In the genomic region with DNA sequence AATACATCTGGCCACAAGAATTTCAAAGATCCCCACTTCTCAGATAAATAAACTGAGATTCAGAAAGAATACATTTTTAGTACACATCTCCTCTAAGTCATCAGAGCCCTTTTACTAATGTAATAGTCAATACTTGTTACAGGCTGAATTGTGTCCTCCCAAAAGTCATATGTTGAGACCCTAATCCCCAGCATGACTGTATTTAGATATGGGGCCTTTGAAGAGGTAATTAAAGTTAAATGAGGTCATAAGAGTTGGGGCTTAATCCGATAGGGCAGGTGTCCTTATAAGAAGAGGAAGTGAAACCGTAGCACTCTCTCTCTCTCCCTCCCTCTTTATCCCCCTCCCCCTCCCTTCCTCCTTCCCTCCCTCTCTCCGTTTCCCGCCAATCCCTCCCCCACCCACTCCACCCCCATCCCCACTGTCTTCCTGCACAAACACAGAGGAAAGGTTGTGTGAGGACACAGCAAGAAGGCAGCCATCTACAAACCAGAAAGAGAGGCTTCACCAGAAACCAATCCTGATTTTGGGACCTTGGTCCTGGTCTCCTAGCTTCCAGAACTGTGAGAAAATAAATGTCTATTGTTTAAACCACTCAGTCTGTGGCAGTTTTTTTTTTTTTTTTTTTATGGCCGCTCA, we compare ENCODE assay signal across 8 cellular contexts.
DNase-seq lines count a peak whose midpoint lies in the region; ATAC-seq and TF ChIP-seq lines count a peak whose summit lies in the region.

No MANE protein-coding gene starts in this region.

- peak; percentile 64 for ATAC-seq in activated CD8-positive, alpha-beta T cell treated with anti-CD3 and anti-CD28 coated beads for 36 hours
- no peak for ATAC-seq in activated CD8-positive, alpha-beta T cell treated with anti-CD3 and anti-CD28 coated beads, Interleukin-2, amount 10 ng/mL, durations not matched to agents 7 days and 5 days
- ATAC-seq in HG03378 (IDR thresholded peaks at IDR 0.05; ENCODE audit: unreplicated experiment) (peak; percentile 88), HG03025 (IDR thresholded peaks at IDR 0.05; ENCODE audit: low FRiP score, unreplicated experiment) (no peak)

- no peaks in the 10 kb centered on the region for H3K27me3 Mint-ChIP-seq in activated CD8-positive, alpha-beta T cell treated with anti-CD3 and anti-CD28 coated beads for 36 hours
- no peaks in the 10 kb centered on the region for H3K27me3 Mint-ChIP-seq in activated CD8-positive, alpha-beta T cell treated with anti-CD3 and anti-CD28 coated beads, Interleukin-2, amount 10 ng/mL, durations not matched to agents 7 days and 5 days (ENCODE audit: low read depth)
- no peaks in the 10 kb centered on the region for H3K27me3 Mint-ChIP-seq in T-helper 2 cell treated with Interferon-gamma antibody and Interleukin-4, amounts not matched to agents 5 μg/mL and 100 μg/mL, for 36 hours (ENCODE audit: low read depth)

- intact Hi-C loops in activated CD8-positive, alpha-beta T cell treated with anti-CD3 and anti-CD28 coated beads for 36 hours (cut with micrococcal nuclease) = no loop called here

- CTCF ChIA-PET in activated CD8-positive, alpha-beta T cell treated with anti-CD3 and anti-CD28 coated beads for 36 hours (lab: Charles Lee) = interaction anchor here (0.6 kb wide), 1 partner anchor 54 kb away, joined by 3 read pairs; no protein-coding TSS in a partner anchor
- CTCF ChIA-PET in activated CD8-positive, alpha-beta T cell treated with anti-CD3 and anti-CD28 coated beads, Interleukin-2, amount 10 ng/mL, durations not matched to agents 7 days and 5 days (lab: Charles Lee) = no interaction called here

- no peak overlapping the region for H3K4me3 Mint-ChIP-seq in activated CD8-positive, alpha-beta T cell treated with anti-CD3 and anti-CD28 coated beads for 36 hours
- no peak overlapping the region for H3K4me3 Mint-ChIP-seq in activated CD8-positive, alpha-beta T cell treated with anti-CD3 and anti-CD28 coated beads, Interleukin-2, amount 10 ng/mL, durations not matched to agents 7 days and 5 days
- no peak overlapping the region for H3K4me3 Mint-ChIP-seq in T-helper 2 cell treated with Interferon-gamma antibody and Interleukin-4, amounts not matched to agents 5 μg/mL and 100 μg/mL, for 36 hours

- peak overlapping the region; percentile 52 for H3K27ac Mint-ChIP-seq in activated CD8-positive, alpha-beta T cell treated with anti-CD3 and anti-CD28 coated beads for 36 hours
- H3K27ac Mint-ChIP-seq in activated CD8-positive, alpha-beta T cell treated with anti-CD3 and anti-CD28 coated beads, Interleukin-2, amount 10 ng/mL, durations not matched to agents 7 days and 5 days = no peak overlapping the region
- no peak overlapping the region for H3K27ac Mint-ChIP-seq in T-helper 2 cell treated with Interferon-gamma antibody and Interleukin-4, amounts not matched to agents 5 μg/mL and 100 μg/mL, for 36 hours

- no peak for TF ChIP-seq CTCF in activated CD8-positive, alpha-beta T cell treated with anti-CD3 and anti-CD28 coated beads for 36 hours (IDR thresholded peaks at IDR 0.05)

- no peaks in the 10 kb centered on the region for H3K36me3 Mint-ChIP-seq in activated CD8-positive, alpha-beta T cell treated with anti-CD3 and anti-CD28 coated beads for 36 hours (ENCODE audit: low read depth)
- H3K36me3 Mint-ChIP-seq in activated CD8-positive, alpha-beta T cell treated with anti-CD3 and anti-CD28 coated beads, Interleukin-2, amount 10 ng/mL, durations not matched to agents 7 days and 5 days (ENCODE audit: low read depth) = no peaks in the 10 kb centered on the region
- H3K36me3 Mint-ChIP-seq in T-helper 2 cell treated with Interferon-gamma antibody and Interleukin-4, amounts not matched to agents 5 μg/mL and 100 μg/mL, for 36 hours (ENCODE audit: low read depth) = no peaks in the 10 kb centered on the region

- H3K4me1 Mint-ChIP-seq in activated CD8-positive, alpha-beta T cell treated with anti-CD3 and anti-CD28 coated beads for 36 hours (ENCODE audit: low read depth) = peaks cover 14% of the 10 kb centered on the region
- peaks cover 5% of the 10 kb centered on the region for H3K4me1 Mint-ChIP-seq in activated CD8-positive, alpha-beta T cell treated with anti-CD3 and anti-CD28 coated beads, Interleukin-2, amount 10 ng/mL, durations not matched to agents 7 days and 5 days (ENCODE audit: low read depth)
- peaks cover 10% of the 10 kb centered on the region for H3K4me1 Mint-ChIP-seq in T-helper 2 cell treated with Interferon-gamma antibody and Interleukin-4, amounts not matched to agents 5 μg/mL and 100 μg/mL, for 36 hours (ENCODE audit: low read depth)

- POLR2A ChIA-PET in activated CD8-positive, alpha-beta T cell treated with anti-CD3 and anti-CD28 coated beads for 36 hours (lab: Charles Lee) = no interaction called here
- POLR2A ChIA-PET in activated CD8-positive, alpha-beta T cell treated with anti-CD3 and anti-CD28 coated beads, Interleukin-2, amount 10 ng/mL, durations not matched to agents 7 days and 5 days (lab: Charles Lee) = no interaction called here

- no peak for DNase-seq in activated CD8-positive, alpha-beta T cell treated with anti-CD3 and anti-CD28 coated beads for 36 hours
- no peak for DNase-seq in activated CD8-positive, alpha-beta T cell treated with anti-CD3 and anti-CD28 coated beads, Interleukin-2, amount 10 ng/mL, durations not matched to agents 7 days and 5 days
- DNase-seq in NCI-H82 treated with DMSO at 0.1 percent for 48 hours (lab: John Stamatoyannopoulos, UW; ENCODE audit: unreplicated experiment) (peak; percentile 90), putamen (ENCODE audit: low spot score) (peak; percentile 47), OCI-M2 (lab: John Stamatoyannopoulos, UW; ENCODE audit: unreplicated experiment) (no peak)
- no peak for DNase-seq in T-helper 2 cell treated with Interferon-gamma antibody and Interleukin-4, amounts not matched to agents 5 μg/mL and 100 μg/mL, for 36 hours (ENCODE audit: low spot score)

- peaks cover 4% of the 10 kb centered on the region for H3K9me3 Mint-ChIP-seq in activated CD8-positive, alpha-beta T cell treated with anti-CD3 and anti-CD28 coated beads for 36 hours
- peaks cover 6% of the 10 kb centered on the region for H3K9me3 Mint-ChIP-seq in activated CD8-positive, alpha-beta T cell treated with anti-CD3 and anti-CD28 coated beads, Interleukin-2, amount 10 ng/mL, durations not matched to agents 7 days and 5 days (ENCODE audit: insufficient read depth)
- H3K9me3 Mint-ChIP-seq in T-helper 2 cell treated with Interferon-gamma antibody and Interleukin-4, amounts not matched to agents 5 μg/mL and 100 μg/mL, for 36 hours = peaks cover 5% of the 10 kb centered on the region

Comparison
In these comparisons a context has a peak if more than half of its experiments do, and no peak if none do; other contexts are left out.
1. ATAC-seq: peak in activated CD8-positive, alpha-beta T cell treated with anti-CD3 and anti-CD28 coated beads for 36 hours (single experiment) and HG03378 (single experiment); none in activated CD8-positive, alpha-beta T cell treated with anti-CD3 and anti-CD28 coated beads, Interleukin-2, amount 10 ng/mL, durations not matched to agents 7 days and 5 days (single experiment) and HG03025 (single experiment).
2. DNase-seq: peak in NCI-H82 treated with DMSO at 0.1 percent for 48 hours (single experiment) and putamen (single experiment); none in activated CD8-positive, alpha-beta T cell treated with anti-CD3 and anti-CD28 coated beads for 36 hours (single experiment), activated CD8-positive, alpha-beta T cell treated with anti-CD3 and anti-CD28 coated beads, Interleukin-2, amount 10 ng/mL, durations not matched to agents 7 days and 5 days (single experiment), T-helper 2 cell treated with Interferon-gamma antibody and Interleukin-4, amounts not matched to agents 5 μg/mL and 100 μg/mL, for 36 hours (single experiment) and OCI-M2 (single experiment).